8 cellular contexts compared by ENCODE assay signal in genomic region chr5:140690376-140690932, GRCh38. TPM values are rescaled to one million over a fixed set of nuclear protein-coding genes. Genes with fewer than 3 reads are reported as not detected.
A peak's percentile ranks its signal among the peaks of the same experiment; 100 is the strongest.
DNase-seq lines count a peak whose midpoint lies in the region; ATAC-seq and TF ChIP-seq lines count a peak whose summit lies in the region.

No MANE protein-coding gene starts in this region.

- no peaks in the 10 kb centered on the region for H3K9me3 Mint-ChIP-seq in endothelial cell (ENCODE audit: unreplicated experiment)

- H3K4me3 ChIP-seq in NB4 (ENCODE audit: low read depth, low read length), result peak overlapping the region; percentile 98
- peak overlapping the region; percentile 90 for H3K4me3 ChIP-seq in osteoblast (ENCODE audit: insufficient read depth, low read length)

- no peaks in the 10 kb centered on the region for H3K27me3 ChIP-seq in osteoblast (ENCODE audit: insufficient read depth, low read length)

- peak overlapping the region; percentile 95 for H3K4me2 ChIP-seq in osteoblast (ENCODE audit: insufficient read depth, low read length)

- TF ChIP-seq CTCF in NB4 (IDR thresholded peaks at IDR 0.05; ENCODE audit: low read depth, low read length), result no peak
- no peak for TF ChIP-seq CTCF in endothelial cell (IDR thresholded peaks at IDR 0.05; ENCODE audit: unreplicated experiment)
- TF ChIP-seq CTCF in osteoblast (IDR thresholded peaks at IDR 0.05; ENCODE audit: extremely low read depth, low read depth, low read length), result no peak
- no peak for TF ChIP-seq CTCF in GM13977 (IDR thresholded peaks at IDR 0.05; ENCODE audit: extremely low read depth, insufficient read depth, missing control alignments)

- H3K79me2 ChIP-seq in osteoblast (ENCODE audit: insufficient read depth, low read length), result peaks cover 69% of the 10 kb centered on the region

- peaks cover 14% of the 10 kb centered on the region for H3K27me3 Mint-ChIP-seq in endothelial cell (ENCODE audit: unreplicated experiment)

- peak overlapping the region; percentile 91 for H3K27ac Mint-ChIP-seq in endothelial cell (ENCODE audit: unreplicated experiment)

- peak; percentile 4 for ATAC-seq in GM18511 (IDR thresholded peaks at IDR 0.05; ENCODE audit: unreplicated experiment)

- H3K36me3 ChIP-seq in osteoblast (ENCODE audit: insufficient read depth, low read length), result peaks cover 42% of the 10 kb centered on the region

- DNase-seq in NB4 (ENCODE audit: low read depth) (no peak), endothelial cell (ENCODE audit: low spot score) (no peak), osteoblast (ENCODE audit: insufficient read length, low spot score, missing footprints) (no peak), GM13977 (ENCODE audit: low spot score) (no peak), kidney glomerular epithelial cell (lab: John Stamatoyannopoulos, UW) (no peak), NCI-H187 (lab: John Stamatoyannopoulos, UW) (no peak), OCI-M2 (lab: John Stamatoyannopoulos, UW; ENCODE audit: unreplicated experiment) (no peak)

- peaks cover 12% of the 10 kb centered on the region for H3K4me1 ChIP-seq in osteoblast (ENCODE audit: insufficient read depth, low read length)

- peak overlapping the region; percentile 99 for H2AFZ ChIP-seq in osteoblast (ENCODE audit: low read length)

- peaks cover 6% of the 10 kb centered on the region for H4K20me1 ChIP-seq in osteoblast (ENCODE audit: insufficient read depth, low read length)

- H3K4me3 Mint-ChIP-seq in endothelial cell (ENCODE audit: unreplicated experiment), result peak overlapping the region; percentile 97

- in situ Hi-C loops in GM13977 (cut with MboI; ENCODE audit: low pct_unique_long_range_greater_than_20kb, low sequenced_read_pairs, unreplicated experiment), result no loop called here

- peaks cover 20% of the 10 kb centered on the region for H3K4me1 Mint-ChIP-seq in endothelial cell (ENCODE audit: unreplicated experiment)

- H3K27ac ChIP-seq in osteoblast (ENCODE audit: low read depth, low read length), result peak overlapping the region; percentile 74

- H3K9me3 ChIP-seq in osteoblast (ENCODE audit: low read depth, low read length), result no peaks in the 10 kb centered on the region

- peaks cover 17% of the 10 kb centered on the region for H3K36me3 Mint-ChIP-seq in endothelial cell (ENCODE audit: low read depth, unreplicated experiment)

- TF ChIP-seq POLR2A in NB4 (IDR thresholded peaks at IDR 0.05; ENCODE audit: extremely low read depth, insufficient read length), result no peak

RNA-seq across cellular contexts. Expression of gene HARS1, which starts 0.7 kb away (rescaled TPM):
- total RNA-seq in endothelial cell (ENCODE audit: unreplicated experiment) (75.0 TPM), osteoblast (41.3 and 41.6 TPM in 2 replicates)

RNA-seq across cellular contexts. Expression of gene HARS2, which starts 0.8 kb away (rescaled TPM):
- total RNA-seq in endothelial cell (ENCODE audit: unreplicated experiment) (37.0 TPM), osteoblast (28.6 and 31.5 TPM in 2 replicates)

RNA-seq across cellular contexts. Expression of gene ZMAT2, which starts 9.8 kb away (rescaled TPM):
- total RNA-seq in endothelial cell (ENCODE audit: unreplicated experiment) (51.0 TPM), osteoblast (31.8 and 33.9 TPM in 2 replicates)

RNA-seq across cellular contexts. Expression of gene DND1, which starts 17.1 kb away (rescaled TPM):
- 1.8 TPM for total RNA-seq in endothelial cell (ENCODE audit: unreplicated experiment)
- total RNA-seq in osteoblast, result 0.59 TPM in 1 of 2 replicates, not detected in the other

RNA-seq across cellular contexts. Expression of gene WDR55, which starts 25.8 kb away (rescaled TPM):
- 28.5 TPM for total RNA-seq in endothelial cell (ENCODE audit: unreplicated experiment)
- 30.8 and 32.1 TPM in 2 replicates for total RNA-seq in osteoblast
